2 cellular contexts compared by ENCODE assay signal in genomic region chr6:18016698-18017097, GRCh38.
TF ChIP-seq lines count a peak whose summit lies in the region.

No MANE protein-coding gene starts in this region.

TF ChIP-seq in GM23338, 12 proteins besides CTCF, POLR2A, EP300 and RAD21 (continued from another document):
- TF ChIP-seq ETS1 (IDR thresholded peaks at IDR 0.05) (no peak), STAT1 (IDR thresholded peaks at IDR 0.05; ENCODE audit: unreplicated experiment) (no peak), POLR2AphosphoS5 (IDR thresholded peaks at IDR 0.05; ENCODE audit: low read depth) (no peak), ZNF331 (CRISPR knock-in tag; IDR thresholded peaks at IDR 0.05; ENCODE audit: low read depth) (no peak), ZNF114 (CRISPR knock-in tag; IDR thresholded peaks at IDR 0.05) (no peak), CREB1 (CRISPR knock-in tag; IDR thresholded peaks at IDR 0.05; ENCODE audit: low read depth) (no peak), JUNB (IDR thresholded peaks at IDR 0.05; ENCODE audit: unreplicated experiment) (no peak), ZNF462 (CRISPR knock-in tag; IDR thresholded peaks at IDR 0.05) (no peak), NANOG (IDR thresholded peaks at IDR 0.05; ENCODE audit: borderline replicate concordance) (no peak), EZH2phosphoT487 (IDR thresholded peaks at IDR 0.05; ENCODE audit: unreplicated experiment) (no peak)

TF ChIP-seq in WTC11, 78 proteins besides CTCF, POLR2A, EP300 and RAD21 (continued from another document):
- no peak for TF ChIP-seq E2F5 (CRISPR knock-in tag; IDR thresholded peaks at IDR 0.05)
